In the genomic region with DNA sequence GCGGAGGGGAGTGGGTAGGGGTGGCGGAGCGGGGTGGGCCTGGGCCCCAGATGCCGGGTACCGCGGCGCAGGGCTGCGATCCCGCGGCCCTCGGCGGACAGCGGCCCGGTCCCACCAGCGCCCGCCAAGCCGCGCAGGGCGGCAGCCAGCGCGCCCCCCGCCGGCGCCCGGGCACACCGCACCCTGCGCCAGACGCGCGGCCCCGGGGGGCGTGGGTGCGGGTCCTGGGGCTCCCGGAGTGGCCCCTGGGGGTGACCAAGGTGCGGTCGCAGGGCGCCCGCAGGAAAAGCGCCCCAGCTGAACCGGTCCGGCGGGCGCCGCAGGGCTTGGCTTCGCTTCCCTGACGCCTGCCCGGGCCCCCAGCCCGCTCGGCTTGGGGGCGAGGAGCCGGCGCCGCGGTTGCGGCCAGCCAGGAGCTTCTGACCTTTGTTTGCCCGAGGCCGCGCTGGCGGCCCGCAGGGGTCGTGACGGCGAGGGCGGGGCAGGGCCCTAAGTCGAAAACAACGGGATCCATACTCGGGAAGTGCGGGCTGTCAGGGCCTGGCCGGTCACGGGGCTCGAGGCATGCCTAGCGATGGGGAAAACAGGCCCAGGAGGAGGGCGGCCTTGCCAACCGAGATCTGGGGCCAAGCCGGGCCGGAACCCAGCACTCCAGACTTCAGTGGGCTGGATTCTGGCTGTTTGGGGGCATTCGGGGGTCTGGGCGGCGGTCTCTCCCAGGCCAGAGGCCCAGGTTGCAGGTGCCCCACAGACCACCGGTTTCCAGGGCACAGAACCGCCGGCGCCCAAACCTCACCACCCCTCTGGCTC, we compare ENCODE assay signal across 1 cellular context.
TF ChIP-seq lines count a peak whose summit lies in the region.

No MANE protein-coding gene starts in this region.

TF ChIP-seq in K562, 482 proteins besides CTCF, POLR2A, EP300 and RAD21 (continues in another document):
- TF ChIP-seq PCBP1 (IDR thresholded peaks at IDR 0.05; ENCODE audit: low read depth, low read length, poor library complexity, severe bottlenecking) (peak; percentile 28), GABPA (tag; conservative IDR thresholded peaks at IDR 0.05; ENCODE audit: low read depth) (0 out of 2 replicates have a peak, but pooled peaks have one; percentile 39), ZNF217 (CRISPR knock-in tag; IDR thresholded peaks at IDR 0.05) (no peak), ZNF586 (CRISPR knock-in tag; conservative IDR thresholded peaks at IDR 0.05) (no peak), GATAD2B (IDR thresholded peaks at IDR 0.05; ENCODE audit: borderline replicate concordance) (peak; percentile 55), ZNF253 (CRISPR knock-in tag; conservative IDR thresholded peaks at IDR 0.05) (no peak), VEZF1 (CRISPR knock-in tag; IDR thresholded peaks at IDR 0.05) (peak; percentile 57), RB1 (IDR thresholded peaks at IDR 0.05; ENCODE audit: low read depth) (peak; percentile 36), ELF2 (CRISPR knock-in tag; IDR thresholded peaks at IDR 0.05) (no peak), BRF2 (IDR thresholded peaks at IDR 0.05; ENCODE audit: borderline replicate concordance, insufficient read depth, insufficient read length) (no peak), RBBP5 (IDR thresholded peaks at IDR 0.05; ENCODE audit: borderline replicate concordance, insufficient read depth, low read length, poor library complexity, severe bottlenecking) (no peak), HNRNPUL1 (IDR thresholded peaks at IDR 0.05; ENCODE audit: low read length) (no peak), ZNF592 (IDR thresholded peaks at IDR 0.05) (no peak), BCOR (IDR thresholded peaks at IDR 0.05) (no peak), TAF7 (tag; IDR thresholded peaks at IDR 0.05) (no peak), MLX (CRISPR knock-in tag; conservative IDR thresholded peaks at IDR 0.05) (no peak), IFI16 (CRISPR knock-in tag; IDR thresholded peaks at IDR 0.05) (no peak), E2F4 (CRISPR knock-in tag; IDR thresholded peaks at IDR 0.05; ENCODE audit: low read depth) (no peak), RBM14 (IDR thresholded peaks at IDR 0.05; ENCODE audit: borderline replicate concordance, insufficient read depth, low read depth, low read length) (no peak), REST (CRISPR knock-in tag; IDR thresholded peaks at IDR 0.05; ENCODE audit: low read depth) (no peak), MYNN (IDR thresholded peaks at IDR 0.05) (no peak), MYNN (CRISPR knock-in tag; IDR thresholded peaks at IDR 0.05) (no peak), BMI1 (IDR thresholded peaks at IDR 0.05; ENCODE audit: low read length) (no peak), SMAD2 (IDR thresholded peaks at IDR 0.05; ENCODE audit: low read depth, low read length) (no peak), RBM17 (IDR thresholded peaks at IDR 0.05; ENCODE audit: borderline replicate concordance, low read depth, low read length) (no peak), BRD4 (IDR thresholded peaks at IDR 0.05) (no peak), TRIM24 (IDR thresholded peaks at IDR 0.05) (no peak), ZNF212 (CRISPR knock-in tag; IDR thresholded peaks at IDR 0.05) (no peak), CXXC5 (CRISPR knock-in tag; IDR thresholded peaks at IDR 0.05) (peak; percentile 72), BCLAF1 (IDR thresholded peaks at IDR 0.05; ENCODE audit: borderline replicate concordance in 1 of 2, control insufficient read depth in 1 of 2, low read depth in 2 of 2, low read length in 1 of 2) (no peak), HCFC1 (IDR thresholded peaks at IDR 0.05; ENCODE audit: low read depth, low read length) (no peak), HDAC8 (tag; IDR thresholded peaks at IDR 0.05) (no peak), ZNF316 (IDR thresholded peaks at IDR 0.05) (no peak), HNRNPH1 (optimal IDR thresholded peaks at IDR 0.05; ENCODE audit: low read depth, low read length) (no peak), E2F6 (IDR thresholded peaks at IDR 0.05; ENCODE audit: borderline replicate concordance in 1 of 2, extremely low read depth in 1 of 2, insufficient read depth in 1 of 2, insufficient read length in 1 of 2, low read depth in 1 of 2, low read length in 1 of 2, poor library complexity in 1 of 2, severe bottlenecking in 1 of 2) (peak; percentile 14 to 80), JUNB (CRISPR knock-in tag; conservative IDR thresholded peaks at IDR 0.05) (no peak)
- TF ChIP-seq, protein P1, sequence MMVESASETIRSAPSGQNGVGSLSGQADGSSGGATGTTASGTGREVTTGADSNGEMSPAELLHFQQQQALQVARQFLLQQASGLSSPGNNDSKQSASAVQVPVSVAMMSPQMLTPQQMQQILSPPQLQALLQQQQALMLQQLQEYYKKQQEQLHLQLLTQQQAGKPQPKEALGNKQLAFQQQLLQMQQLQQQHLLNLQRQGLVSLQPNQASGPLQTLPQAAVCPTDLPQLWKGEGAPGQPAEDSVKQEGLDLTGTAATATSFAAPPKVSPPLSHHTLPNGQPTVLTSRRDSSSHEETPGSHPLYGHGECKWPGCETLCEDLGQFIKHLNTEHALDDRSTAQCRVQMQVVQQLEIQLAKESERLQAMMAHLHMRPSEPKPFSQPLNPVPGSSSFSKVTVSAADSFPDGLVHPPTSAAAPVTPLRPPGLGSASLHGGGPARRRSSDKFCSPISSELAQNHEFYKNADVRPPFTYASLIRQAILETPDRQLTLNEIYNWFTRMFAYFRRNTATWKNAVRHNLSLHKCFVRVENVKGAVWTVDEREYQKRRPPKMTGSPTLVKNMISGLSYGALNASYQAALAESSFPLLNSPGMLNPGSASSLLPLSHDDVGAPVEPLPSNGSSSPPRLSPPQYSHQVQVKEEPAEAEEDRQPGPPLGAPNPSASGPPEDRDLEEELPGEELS (CRISPR knock-in tag; IDR thresholded peaks at IDR 0.05; ENCODE audit: borderline replicate concordance), result no peak
- TF ChIP-seq, protein P2, sequence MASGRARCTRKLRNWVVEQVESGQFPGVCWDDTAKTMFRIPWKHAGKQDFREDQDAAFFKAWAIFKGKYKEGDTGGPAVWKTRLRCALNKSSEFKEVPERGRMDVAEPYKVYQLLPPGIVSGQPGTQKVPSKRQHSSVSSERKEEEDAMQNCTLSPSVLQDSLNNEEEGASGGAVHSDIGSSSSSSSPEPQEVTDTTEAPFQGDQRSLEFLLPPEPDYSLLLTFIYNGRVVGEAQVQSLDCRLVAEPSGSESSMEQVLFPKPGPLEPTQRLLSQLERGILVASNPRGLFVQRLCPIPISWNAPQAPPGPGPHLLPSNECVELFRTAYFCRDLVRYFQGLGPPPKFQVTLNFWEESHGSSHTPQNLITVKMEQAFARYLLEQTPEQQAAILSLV (tag; IDR thresholded peaks at IDR 0.05), result no peak
